8 cellular contexts compared by ENCODE assay signal in genomic region chr22:34330432-34330831, GRCh38.
"Had no signal": no experiment of that assay in that cellular context is flagged by ENCODE, and none has a peak within 500 bp of the region (broad histone marks: within the 10 kb centered on the region; RNA-seq: fewer than 3 reads in every experiment).

No MANE protein-coding gene starts in this region.

- ATAC-seq: GM23338, K562 had no signal

- H3K27ac Mint-ChIP-seq: GM23338, H9 had no signal

- H2AFZ ChIP-seq: GM23338 had no signal

- FAIRE-seq: H1, H54, HTR-8/SVneo, K562 had no signal

- H3K4me1 Mint-ChIP-seq: GM23338, H9 had no signal

- H3K4me2 ChIP-seq: GM23338 had no signal

- H3K4me3 Mint-ChIP-seq: GM23338, H9 had no signal

- DNase-seq: H9, HCEC 1CT, KG1 had no signal

- H3K4me3 ChIP-seq: GM23338, K562 had no signal
